In genomic region chr1:26119892-26120608, GRCh38 we compare ENCODE assay signal across 19 cellular contexts. TPM values are rescaled to one million over a fixed set of nuclear protein-coding genes. Genes with fewer than 3 reads are reported as not detected.
A peak's percentile ranks its signal among the peaks of the same experiment; 100 is the strongest.
DNase-seq lines count a peak whose midpoint lies in the region; ATAC-seq and TF ChIP-seq lines count a peak whose summit lies in the region.
"Had no signal": no experiment of that assay in that cellular context is flagged by ENCODE, and none has a peak within 500 bp of the region (broad histone marks: within the 10 kb centered on the region; RNA-seq: fewer than 3 reads in every experiment).

No MANE protein-coding gene starts in this region.

- no peak overlapping the region for H3K4me3 ChIP-seq in skeletal muscle tissue (ENCODE audit: low read length in 3 of 3)
- H3K4me3 ChIP-seq: breast epithelium had no signal

- H3K27me3 ChIP-seq in skeletal muscle tissue (ENCODE audit: control insufficient read depth in 3 of 3, insufficient read depth in 3 of 3, low read length in 3 of 3) = no peaks in the 10 kb centered on the region
- H3K27me3 ChIP-seq: breast epithelium had no signal

- peaks cover 43% of the 10 kb centered on the region for H3K4me1 Mint-ChIP-seq in activated CD4-positive, alpha-beta T cell treated with anti-CD3 and anti-CD28 coated beads, Interleukin-2, amount 10 ng/mL, durations not matched to agents 24 days and 14 days
- peaks cover 53% of the 10 kb centered on the region for H3K4me1 Mint-ChIP-seq in activated CD4-positive, alpha-beta memory T cell treated with anti-CD3 and anti-CD28 coated beads, Interleukin-2, amount 10 ng/mL, durations not matched to agents 7 days and 5 days
- H3K4me1 Mint-ChIP-seq: immature natural killer cell had no signal

- no peak overlapping the region for H3K9ac ChIP-seq in skeletal muscle tissue (ENCODE audit: low read depth in 1 of 3, low read length in 3 of 3)

- H3K27ac ChIP-seq in skeletal muscle tissue (ENCODE audit: low read depth, low read length) = peak overlapping the region; percentile 8
- H3K27ac ChIP-seq: breast epithelium had no signal

- ATAC-seq in HG03097 (IDR thresholded peaks at IDR 0.05; ENCODE audit: low FRiP score, unreplicated experiment) = peak; percentile 53
- no peak for ATAC-seq in sciatic nerve

- no peaks in the 10 kb centered on the region for H3K9me3 Mint-ChIP-seq in activated CD4-positive, alpha-beta T cell treated with anti-CD3 and anti-CD28 coated beads, Interleukin-2, amount 10 ng/mL, durations not matched to agents 24 days and 14 days
- H3K9me3 Mint-ChIP-seq in activated CD4-positive, alpha-beta memory T cell treated with anti-CD3 and anti-CD28 coated beads, Interleukin-2, amount 10 ng/mL, durations not matched to agents 7 days and 5 days = no peaks in the 10 kb centered on the region
- H3K9me3 Mint-ChIP-seq: immature natural killer cell had no signal

- peak overlapping the region; percentile 51 for H3K27ac Mint-ChIP-seq in activated CD4-positive, alpha-beta T cell treated with anti-CD3 and anti-CD28 coated beads, Interleukin-2, amount 10 ng/mL, durations not matched to agents 24 days and 14 days
- peak overlapping the region; percentile 52 for H3K27ac Mint-ChIP-seq in activated CD4-positive, alpha-beta memory T cell treated with anti-CD3 and anti-CD28 coated beads, Interleukin-2, amount 10 ng/mL, durations not matched to agents 7 days and 5 days
- H3K27ac Mint-ChIP-seq: immature natural killer cell had no signal

- peaks cover 5 to 35% (median 12%) of the 10 kb centered on the region in 3 donors for H3K36me3 ChIP-seq in skeletal muscle tissue (ENCODE audit: control insufficient read depth in 3 of 3, insufficient read depth in 3 of 3, low read length in 3 of 3)
- H3K36me3 ChIP-seq: breast epithelium had no signal

- H3K4me1 ChIP-seq in skeletal muscle tissue (ENCODE audit: control insufficient read depth in 3 of 3, insufficient read depth in 3 of 3, low read length in 3 of 3) = peaks cover 19 to 37% (median 22%) of the 10 kb centered on the region in 3 donors
- H3K4me1 ChIP-seq: breast epithelium had no signal

- H3K4me3 Mint-ChIP-seq in activated CD4-positive, alpha-beta T cell treated with anti-CD3 and anti-CD28 coated beads, Interleukin-2, amount 10 ng/mL, durations not matched to agents 24 days and 14 days = peak overlapping the region; percentile 64
- H3K4me3 Mint-ChIP-seq in activated CD4-positive, alpha-beta memory T cell treated with anti-CD3 and anti-CD28 coated beads, Interleukin-2, amount 10 ng/mL, durations not matched to agents 7 days and 5 days = no peak overlapping the region
- H3K4me3 Mint-ChIP-seq: immature natural killer cell had no signal

- intact Hi-C loops in activated CD4-positive, alpha-beta T cell treated with anti-CD3 and anti-CD28 coated beads, Interleukin-2, amount 10 ng/mL, durations not matched to agents 24 days and 14 days (cut with micrococcal nuclease) = loop anchor here (10.0 kb wide), 1 partner anchor 215 kb away; the partner anchor contains the start of gene STMN1
- intact Hi-C loops in sciatic nerve (cut with DNase I) = no loop called here

- CTCF ChIA-PET in activated CD4-positive, alpha-beta memory T cell treated with anti-CD3 and anti-CD28 coated beads, Interleukin-2, amount 10 ng/mL, durations not matched to agents 7 days and 5 days (lab: Charles Lee) = interaction anchor here (1.0 to 5.0 kb wide), 2 partner anchors 7 to 24 kb away, joined by 3 to 65 read pairs; no protein-coding TSS in a partner anchor

- POLR2A ChIA-PET in activated CD4-positive, alpha-beta memory T cell treated with anti-CD3 and anti-CD28 coated beads, Interleukin-2, amount 10 ng/mL, durations not matched to agents 7 days and 5 days (lab: Charles Lee) = interaction anchor here (11.7 kb wide), 1 partner anchor 8 kb away, joined by 318 read pairs; the partner anchor contains the start of gene PDIK1L

- DNase-seq in activated CD4-positive, alpha-beta T cell treated with anti-CD3 and anti-CD28 coated beads, Interleukin-2, amount 10 ng/mL, durations not matched to agents 24 days and 14 days = peak; percentile 65
- no peak for DNase-seq in activated CD4-positive, alpha-beta T cell treated with anti-CD3 and anti-CD28 coated beads for 48 hours
- no peak for DNase-seq in activated CD4-positive, alpha-beta memory T cell treated with anti-CD3 and anti-CD28 coated beads, Interleukin-2, amount 10 ng/mL, durations not matched to agents 7 days and 5 days
- no peak for DNase-seq in sciatic nerve (ENCODE audit: low spot score)
- no peak for DNase-seq in erythroblast (lab: John Stamatoyannopoulos, UW)
- no peak for DNase-seq in DMS153 treated with DMSO at 0.1 percent for 48 hours (lab: John Stamatoyannopoulos, UW; ENCODE audit: unreplicated experiment)
- DNase-seq: activated T-cell treated with anti-CD3 and anti-CD28 coated beads, Interleukin-2, amount 50 U/mL, for 48 hours; immature natural killer cell; mesendoderm; NCI-H1105 treated with DMSO at 0.1 percent for 48 hours; NCI-H510A; stimulated activated CD4-positive, alpha-beta T cell treated with anti-CD3 and anti-CD28 coated beads, Interleukin-15, amount 100 ng/mL, for 24 hours had no signal

- H3K9me3 ChIP-seq in skeletal muscle tissue (ENCODE audit: control insufficient read depth in 3 of 3, low read length in 3 of 3) = no peaks in the 10 kb centered on the region
- H3K9me3 ChIP-seq: breast epithelium had no signal

- no peaks in the 10 kb centered on the region for H3K27me3 Mint-ChIP-seq in activated CD4-positive, alpha-beta T cell treated with anti-CD3 and anti-CD28 coated beads, Interleukin-2, amount 10 ng/mL, durations not matched to agents 24 days and 14 days
- H3K27me3 Mint-ChIP-seq in activated CD4-positive, alpha-beta memory T cell treated with anti-CD3 and anti-CD28 coated beads, Interleukin-2, amount 10 ng/mL, durations not matched to agents 7 days and 5 days = no peaks in the 10 kb centered on the region

- peaks cover 37% of the 10 kb centered on the region for H3K36me3 Mint-ChIP-seq in activated CD4-positive, alpha-beta T cell treated with anti-CD3 and anti-CD28 coated beads, Interleukin-2, amount 10 ng/mL, durations not matched to agents 24 days and 14 days (ENCODE audit: low read depth)
- peaks cover 61% of the 10 kb centered on the region for H3K36me3 Mint-ChIP-seq in activated CD4-positive, alpha-beta memory T cell treated with anti-CD3 and anti-CD28 coated beads, Interleukin-2, amount 10 ng/mL, durations not matched to agents 7 days and 5 days (ENCODE audit: low read depth)

- TF ChIP-seq POLR2A in erythroblast (IDR thresholded peaks at IDR 0.05; ENCODE audit: low read length) = no peak

RNA-seq across cellular contexts. Expression of gene PDIK1L, which starts 8.4 kb away (rescaled TPM):
- 15.8 and 18.7 TPM in 2 replicates for total RNA-seq in activated CD4-positive, alpha-beta T cell treated with anti-CD3 and anti-CD28 coated beads, Interleukin-2, amount 10 ng/mL, durations not matched to agents 24 days and 14 days
- total RNA-seq in activated CD4-positive, alpha-beta memory T cell treated with anti-CD3 and anti-CD28 coated beads, Interleukin-2, amount 10 ng/mL, durations not matched to agents 7 days and 5 days = 10 to 100 TPM; 21.3 to 22.7 TPM
- 7.8 TPM for total RNA-seq in skeletal muscle tissue
- total RNA-seq in sciatic nerve = 11.2 TPM

RNA-seq across cellular contexts. Expression of gene FAM110D, which starts 38.8 kb away (rescaled TPM):
- total RNA-seq in activated CD4-positive, alpha-beta T cell treated with anti-CD3 and anti-CD28 coated beads, Interleukin-2, amount 10 ng/mL, durations not matched to agents 24 days and 14 days = 0.07 and 0.09 TPM in 2 replicates
- not detected for total RNA-seq in activated CD4-positive, alpha-beta memory T cell treated with anti-CD3 and anti-CD28 coated beads, Interleukin-2, amount 10 ng/mL, durations not matched to agents 7 days and 5 days
- total RNA-seq in skeletal muscle tissue (1.0 TPM), sciatic nerve (11.8 TPM)
- total RNA-seq: osteoblast had no signal

RNA-seq across cellular contexts. Expression of gene C1orf232, which starts 48.7 kb away (rescaled TPM):
- total RNA-seq in activated CD4-positive, alpha-beta T cell treated with anti-CD3 and anti-CD28 coated beads, Interleukin-2, amount 10 ng/mL, durations not matched to agents 24 days and 14 days = not detected in 2 replicates
- not detected for total RNA-seq in activated CD4-positive, alpha-beta memory T cell treated with anti-CD3 and anti-CD28 coated beads, Interleukin-2, amount 10 ng/mL, durations not matched to agents 7 days and 5 days
- not detected for total RNA-seq in skeletal muscle tissue
- total RNA-seq in sciatic nerve = not detected
- total RNA-seq: breast epithelium, frontal cortex, H1, osteoblast, ureter had no signal

RNA-seq across cellular contexts. Expression of gene ZNF593, which starts 49.7 kb away (rescaled TPM):
- 84.0 and 87.1 TPM in 2 replicates for total RNA-seq in activated CD4-positive, alpha-beta T cell treated with anti-CD3 and anti-CD28 coated beads, Interleukin-2, amount 10 ng/mL, durations not matched to agents 24 days and 14 days
- total RNA-seq in activated CD4-positive, alpha-beta memory T cell treated with anti-CD3 and anti-CD28 coated beads, Interleukin-2, amount 10 ng/mL, durations not matched to agents 7 days and 5 days = 10 to 100 TPM; 20.3 to 22.9 TPM
- total RNA-seq in skeletal muscle tissue = 21.9 TPM
- total RNA-seq in sciatic nerve = 18.3 TPM

RNA-seq across cellular contexts. Expression of gene ZNF593OS, which starts 51.6 kb away (rescaled TPM):
- not detected in 2 replicates for total RNA-seq in activated CD4-positive, alpha-beta T cell treated with anti-CD3 and anti-CD28 coated beads, Interleukin-2, amount 10 ng/mL, durations not matched to agents 24 days and 14 days
- not detected for total RNA-seq in activated CD4-positive, alpha-beta memory T cell treated with anti-CD3 and anti-CD28 coated beads, Interleukin-2, amount 10 ng/mL, durations not matched to agents 7 days and 5 days
- total RNA-seq in skeletal muscle tissue (not detected), sciatic nerve (not detected)
- total RNA-seq: breast epithelium, frontal cortex, H1, osteoblast, ureter had no signal
